ENCODE assay signal across 9 cellular contexts in genomic region chr5:95733100-95733499, GRCh38. TPM values are rescaled to one million over a fixed set of nuclear protein-coding genes. Genes with fewer than 3 reads are reported as not detected.
DNase-seq lines count a peak whose midpoint lies in the region; FAIRE-seq and TF ChIP-seq lines count a peak whose summit lies in the region.
"Had no signal": no experiment of that assay in that cellular context is flagged by ENCODE, and none has a peak within 500 bp of the region (broad histone marks: within the 10 kb centered on the region; RNA-seq: fewer than 3 reads in every experiment).

No MANE protein-coding gene starts in this region.

- H3K27ac ChIP-seq in HEK293 (ENCODE audit: extremely low read depth, low read depth, low read length) (no peak overlapping the region), liver (ENCODE audit: low read depth in 1 of 2, low read length in 2 of 2) (peak overlapping the region; percentile 26 to 30), smooth muscle cell (ENCODE audit: low read depth) (no peak overlapping the region)

- H3K4me2 ChIP-seq in smooth muscle cell, result peak overlapping the region; percentile 95

- CTCF ChIA-PET in HEK293 (lab: Yijun Ruan, JAX), result interaction anchor here (0.7 to 5.6 kb wide), 3 partner anchors 15 to 69 kb away, joined by 3 to 30 read pairs (median 7); no protein-coding TSS in a partner anchor

- H3K4me1 ChIP-seq in HEK293 (ENCODE audit: control insufficient read depth, insufficient read depth, low read length) (peaks cover 8% of the 10 kb centered on the region), liver (ENCODE audit: control insufficient read depth in 4 of 4, insufficient read depth in 4 of 4, low read length in 3 of 4) (peaks cover 12 to 54% (median 44%) of the 10 kb centered on the region in 4 donors), smooth muscle cell (ENCODE audit: low read depth) (peaks cover 11% of the 10 kb centered on the region)

- H3K27me3 ChIP-seq in liver (ENCODE audit: control insufficient read depth in 4 of 4, insufficient read depth in 4 of 4, low read length in 3 of 4) (no peaks in the 10 kb centered on the region), smooth muscle cell (ENCODE audit: low read depth) (no peaks in the 10 kb centered on the region)

- WGBS in liver, result 65% methylated on average over 8 of the region's 8 CpGs
- 66% methylated on average over 8 of the region's 8 CpGs for WGBS in smooth muscle cell (ENCODE audit: low lambda C conversion rate)

- H3K4me3 ChIP-seq in HEK293 (ENCODE audit: low read depth, low read length) (peak overlapping the region; percentile 20), astrocyte of the cerebellum (ENCODE audit: low read depth, low read length) (peak overlapping the region; percentile 83), liver (ENCODE audit: low read depth in 1 of 3, low read length in 3 of 3) (peak overlapping the region in 2 of 3 donors; percentile 17 to 18), smooth muscle cell (peak overlapping the region; percentile 86)

- H3F3A ChIP-seq in smooth muscle cell (ENCODE audit: low read depth), result no peaks in the 10 kb centered on the region

- H2AFZ ChIP-seq in smooth muscle cell (ENCODE audit: low read depth), result no peak overlapping the region

- in situ Hi-C loops in astrocyte of the cerebellum (cut with HindIII; ENCODE audit: low sequenced_read_pairs), result no loop called here

- H3K9ac ChIP-seq in liver (ENCODE audit: low read depth in 1 of 2, low read length in 2 of 2) (peak overlapping the region in 1 of 2 donors; percentile 96), smooth muscle cell (ENCODE audit: low read depth) (peak overlapping the region; percentile 81)

- peaks cover 61% of the 10 kb centered on the region for H3K79me2 ChIP-seq in smooth muscle cell (ENCODE audit: low read depth)

- no peak for DNase-seq in astrocyte of the cerebellum (ENCODE audit: low read depth)
- DNase-seq in smooth muscle cell (lab: John Stamatoyannopoulos, UW; ENCODE audit: unreplicated experiment), result no peak
- DNase-seq in NCI-H1048 (lab: John Stamatoyannopoulos, UW), result no peak
- DNase-seq in retina, result no peak
- no peak for DNase-seq in frontal cortex (ENCODE audit: low spot score in 2 of 2)
- DNase-seq: activated effector memory CD4-positive, alpha-beta T cell treated with Interleukin-2 at 50 U/mL for 16 hours had no signal

- no peak for FAIRE-seq in frontal cortex (lab: Jason Lieb, UNC)

- peaks cover 27% of the 10 kb centered on the region for H4K20me1 ChIP-seq in smooth muscle cell (ENCODE audit: low read depth)

- no peak for TF ChIP-seq RAD21 in liver (IDR thresholded peaks at IDR 0.05)

- TF ChIP-seq CTCF in HEK293 (tag by site-specific recombination; IDR thresholded peaks at IDR 0.05) (no peak), astrocyte of the cerebellum (IDR thresholded peaks at IDR 0.05; ENCODE audit: low read depth, low read length, missing control alignments) (no peak), liver (IDR thresholded peaks at IDR 0.05; ENCODE audit: low read depth, low read length, missing input control) (no peak), smooth muscle cell (IDR thresholded peaks at IDR 0.05; ENCODE audit: borderline replicate concordance, insufficient read depth, poor library complexity, severe bottlenecking) (no peak)

- H3K36me3 ChIP-seq in HEK293 (ENCODE audit: control insufficient read depth in 2 of 2, insufficient read depth in 1 of 2, low read length in 2 of 2) (peaks cover 8 to 26% of the 10 kb centered on the region in 2 experiments; a peak in 2 of 3 replicates), liver (ENCODE audit: control insufficient read depth in 4 of 4, insufficient read depth in 3 of 4, low read depth in 1 of 4, low read length in 3 of 4) (peaks cover 0 to 2% (median 0%) of the 10 kb centered on the region in 4 donors), smooth muscle cell (ENCODE audit: low read depth) (no peaks in the 10 kb centered on the region)

- POLR2A ChIA-PET in HEK293 (lab: Yijun Ruan, JAX), result interaction anchor here (3.4 kb wide), 1 partner anchor 22 kb away, joined by 26 read pairs; no protein-coding TSS in a partner anchor

- H3K9me3 ChIP-seq in HEK293 (ENCODE audit: control insufficient read depth, insufficient read depth, low read depth, low read length) (no peaks in the 10 kb centered on the region), liver (ENCODE audit: control insufficient read depth in 4 of 4, low read length in 3 of 4) (no peaks in the 10 kb centered on the region), smooth muscle cell (replicated peaks; ENCODE audit: low read depth) (no peaks in the 10 kb centered on the region)

TF ChIP-seq in HEK293, 187 proteins besides CTCF, POLR2A, EP300 and RAD21 (continues in another document):
- no peak for TF ChIP-seq KLF10 (tag by site-specific recombination; IDR thresholded peaks at IDR 0.05)
- TF ChIP-seq ZNF510 (tag by site-specific recombination; IDR thresholded peaks at IDR 0.05; ENCODE audit: insufficient replicate concordance), result no peak
- TF ChIP-seq ZIC2 (tag by site-specific recombination; IDR thresholded peaks at IDR 0.05), result no peak
- no peak for TF ChIP-seq OSR2 (tag by site-specific recombination; IDR thresholded peaks at IDR 0.05)
- TF ChIP-seq ZNF701 (tag by site-specific recombination; IDR thresholded peaks at IDR 0.05), result no peak
- TF ChIP-seq ZNF473 (tag by site-specific recombination; IDR thresholded peaks at IDR 0.05), result no peak
- TF ChIP-seq YY1 (tag by site-specific recombination; IDR thresholded peaks at IDR 0.05), result no peak
- TF ChIP-seq ZNF791 (tag by site-specific recombination; IDR thresholded peaks at IDR 0.05), result no peak
- no peak for TF ChIP-seq ZNF837 (tag by site-specific recombination; IDR thresholded peaks at IDR 0.05)
- TF ChIP-seq FEZF1 (tag by site-specific recombination; IDR thresholded peaks at IDR 0.05), result no peak

TF ChIP-seq in liver, 16 proteins besides CTCF, POLR2A, EP300 and RAD21 (continues in another document):
- TF ChIP-seq GABPA (IDR thresholded peaks at IDR 0.05 in 1 of 2, conservative IDR thresholded peaks at IDR 0.05 in 1 of 2) (no peak), NR2F2 (IDR thresholded peaks at IDR 0.05) (no peak), SP1 (IDR thresholded peaks at IDR 0.05) (no peak), FOXA2 (IDR thresholded peaks at IDR 0.05) (no peak), YY1 (IDR thresholded peaks at IDR 0.05) (no peak), HNF4G (IDR thresholded peaks at IDR 0.05) (no peak), ATF3 (IDR thresholded peaks at IDR 0.05) (no peak), HNF4A (conservative IDR thresholded peaks at IDR 0.05) (no peak), RXRA (IDR thresholded peaks at IDR 0.05) (no peak), EGR1 (IDR thresholded peaks at IDR 0.05; ENCODE audit: low read depth in 2 of 2) (no peak), JUND (IDR thresholded peaks at IDR 0.05) (no peak), FOXA1 (IDR thresholded peaks at IDR 0.05) (no peak)
- TF ChIP-seq, protein P1, sequence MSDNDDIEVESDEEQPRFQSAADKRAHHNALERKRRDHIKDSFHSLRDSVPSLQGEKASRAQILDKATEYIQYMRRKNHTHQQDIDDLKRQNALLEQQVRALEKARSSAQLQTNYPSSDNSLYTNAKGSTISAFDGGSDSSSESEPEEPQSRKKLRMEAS (IDR thresholded peaks at IDR 0.05), result no peak
- TF ChIP-seq, protein P2, sequence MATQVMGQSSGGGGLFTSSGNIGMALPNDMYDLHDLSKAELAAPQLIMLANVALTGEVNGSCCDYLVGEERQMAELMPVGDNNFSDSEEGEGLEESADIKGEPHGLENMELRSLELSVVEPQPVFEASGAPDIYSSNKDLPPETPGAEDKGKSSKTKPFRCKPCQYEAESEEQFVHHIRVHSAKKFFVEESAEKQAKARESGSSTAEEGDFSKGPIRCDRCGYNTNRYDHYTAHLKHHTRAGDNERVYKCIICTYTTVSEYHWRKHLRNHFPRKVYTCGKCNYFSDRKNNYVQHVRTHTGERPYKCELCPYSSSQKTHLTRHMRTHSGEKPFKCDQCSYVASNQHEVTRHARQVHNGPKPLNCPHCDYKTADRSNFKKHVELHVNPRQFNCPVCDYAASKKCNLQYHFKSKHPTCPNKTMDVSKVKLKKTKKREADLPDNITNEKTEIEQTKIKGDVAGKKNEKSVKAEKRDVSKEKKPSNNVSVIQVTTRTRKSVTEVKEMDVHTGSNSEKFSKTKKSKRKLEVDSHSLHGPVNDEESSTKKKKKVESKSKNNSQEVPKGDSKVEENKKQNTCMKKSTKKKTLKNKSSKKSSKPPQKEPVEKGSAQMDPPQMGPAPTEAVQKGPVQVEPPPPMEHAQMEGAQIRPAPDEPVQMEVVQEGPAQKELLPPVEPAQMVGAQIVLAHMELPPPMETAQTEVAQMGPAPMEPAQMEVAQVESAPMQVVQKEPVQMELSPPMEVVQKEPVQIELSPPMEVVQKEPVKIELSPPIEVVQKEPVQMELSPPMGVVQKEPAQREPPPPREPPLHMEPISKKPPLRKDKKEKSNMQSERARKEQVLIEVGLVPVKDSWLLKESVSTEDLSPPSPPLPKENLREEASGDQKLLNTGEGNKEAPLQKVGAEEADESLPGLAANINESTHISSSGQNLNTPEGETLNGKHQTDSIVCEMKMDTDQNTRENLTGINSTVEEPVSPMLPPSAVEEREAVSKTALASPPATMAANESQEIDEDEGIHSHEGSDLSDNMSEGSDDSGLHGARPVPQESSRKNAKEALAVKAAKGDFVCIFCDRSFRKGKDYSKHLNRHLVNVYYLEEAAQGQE (IDR thresholded peaks at IDR 0.05), result no peak

RNA-seq across cellular contexts. Expression of gene RHOBTB3, which starts 2.0 kb away (rescaled TPM):
- 10 to 100 TPM; 43.3 to 59.8 TPM for total RNA-seq in liver
- polyA plus RNA-seq in liver, result 10 to 100 TPM; 10.5 to 36.2 TPM
- total RNA-seq in smooth muscle cell, result 213 and 223 TPM in 2 replicates
- 127 and 178 TPM in 2 replicates for polyA plus RNA-seq in smooth muscle cell
- total RNA-seq in frontal cortex, result 312 TPM

RNA-seq across cellular contexts. Expression of gene SPATA9, which starts 50.3 kb away (rescaled TPM):
- total RNA-seq in liver, result under 1 TPM in 1 of 2 donors, not detected in 1; 0.28 TPM
- under 1 TPM in 1 of 2 donors, not detected in 1; 0.49 TPM for polyA plus RNA-seq in liver
- 0.27 TPM in 1 of 2 replicates, not detected in the other for total RNA-seq in smooth muscle cell
- polyA plus RNA-seq in smooth muscle cell, result 0.54 TPM in 1 of 2 replicates, not detected in the other
- total RNA-seq in frontal cortex, result 0.82 TPM
- total RNA-seq: mononuclear cell had no signal

Comparison
In these comparisons a context has a peak if more than half of its experiments do, and no peak if none do; other contexts are left out.
1. H3K27ac ChIP-seq: peak in liver (2 of 2); none in HEK293 (single experiment) and smooth muscle cell (single experiment).
2. H3K4me3 ChIP-seq: peak in every context shown above with its lines; median percentile 86 in smooth muscle cell; 83 in astrocyte of the cerebellum; 20 in HEK293; 18 in liver.